ENCODE assay signal across 21 cellular contexts in genomic region chr20:53061709-53062108, GRCh38.
"Had no signal": no experiment of that assay in that cellular context is flagged by ENCODE, and none has a peak within 500 bp of the region (broad histone marks: within the 10 kb centered on the region; RNA-seq: fewer than 3 reads in every experiment).

No MANE protein-coding gene starts in this region.

- DNase-seq: activated CD4-positive, alpha-beta T cell treated with anti-CD3 and anti-CD28 coated beads for 1 hour; activated gamma-delta T cell treated with Interleukin-2 at 50 U/mL for 16 hours; activated T-cell treated with anti-CD3 and anti-CD28 coated beads, Interleukin-2, amount 50 U/mL, for 48 hours; adrenal gland; central memory CD4-positive, alpha-beta T cell; dermis blood vessel endothelial cell; effector CD8-positive, alpha-beta T cell; erythroblast; foreskin fibroblast; heart right ventricle; left colon; mesendoderm; mucosa of descending colon; nucleus accumbens; right cardiac atrium; stimulated activated CD4-positive, alpha-beta T cell treated with anti-CD3 and anti-CD28 coated beads, Interleukin-1b, Interleukin-23, amount 100 ng/mL, for 48 hours; substantia nigra; T-helper 9 cell; thyroid gland had no signal

- H3K4me3 Mint-ChIP-seq: stimulated activated naive CD8-positive, alpha-beta T cell treated with anti-CD3 and anti-CD28 coated beads, Interleukin-15, Interleukin-2, amounts not matched to agents 100 ng/mL and 50 ng/mL, for 24 hours had no signal

- H3K27me3 Mint-ChIP-seq: stimulated activated naive CD8-positive, alpha-beta T cell treated with anti-CD3 and anti-CD28 coated beads, Interleukin-15, Interleukin-2, amounts not matched to agents 100 ng/mL and 50 ng/mL, for 24 hours had no signal

- H3K27ac Mint-ChIP-seq: stimulated activated naive CD8-positive, alpha-beta T cell treated with anti-CD3 and anti-CD28 coated beads, Interleukin-15, Interleukin-2, amounts not matched to agents 100 ng/mL and 50 ng/mL, for 24 hours had no signal

- H3K9me3 Mint-ChIP-seq: stimulated activated naive CD8-positive, alpha-beta T cell treated with anti-CD3 and anti-CD28 coated beads, Interleukin-15, Interleukin-2, amounts not matched to agents 100 ng/mL and 50 ng/mL, for 24 hours had no signal

- ATAC-seq: heart right ventricle, left colon, mucosa of descending colon, right cardiac atrium, SK-N-SH treated with all-trans-retinoic acid at 6 μM for 48 hours had no signal
